ENCODE assay signal across 20 cellular contexts in the genomic region with DNA sequence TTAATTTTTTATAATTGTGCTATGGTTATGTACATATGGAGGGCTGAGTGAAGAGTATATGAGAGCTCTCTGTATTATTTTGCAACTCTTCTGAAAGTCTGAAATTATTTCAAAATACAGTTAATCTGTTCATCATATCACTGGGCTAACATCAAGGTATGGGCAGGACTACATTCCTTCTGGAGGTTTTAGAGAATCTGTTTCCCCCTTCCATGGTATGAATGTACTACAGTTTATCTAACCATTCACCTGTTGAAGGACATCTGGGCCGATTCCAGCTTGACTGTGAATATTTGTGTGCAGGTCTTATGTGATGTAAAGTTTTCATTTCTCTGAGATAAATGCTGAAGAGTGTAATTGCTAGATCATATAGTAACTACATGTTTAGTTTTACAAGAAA. TPM values are rescaled to one million over a fixed set of nuclear protein-coding genes. Genes with fewer than 3 reads are reported as not detected.
DNase-seq lines count a peak whose midpoint lies in the region; ATAC-seq, FAIRE-seq and TF ChIP-seq lines count a peak whose summit lies in the region.
"Had no signal": no experiment of that assay in that cellular context is flagged by ENCODE, and none has a peak within 500 bp of the region (broad histone marks: within the 10 kb centered on the region; RNA-seq: fewer than 3 reads in every experiment).

No MANE protein-coding gene starts in this region.

- DNase-seq in MCF 10A (ENCODE audit: unreplicated experiment) (no peak), mammary epithelial cell (no peak), SK-N-MC (ENCODE audit: low read depth, low spot score) (no peak), keratinocyte (ENCODE audit: low read depth, low spot score) (no peak), T-helper 17 cell (no peak), GM12892 (ENCODE audit: insufficient read length) (no peak), body of pancreas (no peak)
- DNase-seq: AML-193; Caco-2; CD4-positive, alpha-beta T cell; DMS153; DMS79; GDM1; GOT3; H9; KG1 had no signal

- CTCF ChIA-PET in MCF 10A (lab: Yijun Ruan, JAX), result interaction anchor here (0.6 to 8.0 kb wide), 7 partner anchors 9 to 210 kb away, joined by 3 to 44 read pairs (median 3); partner anchors contain the start of gene STAG1
- CTCF ChIA-PET in mammary epithelial cell (lab: Charles Lee; ENCODE audit: low non-redundant PET), result no interaction called here

- FAIRE-seq in keratinocyte (lab: Jason Lieb, UNC) (no peak), GM12892 (lab: Jason Lieb, UNC) (no peak)
- FAIRE-seq: A549, GM19239 had no signal

- H3K4me2 ChIP-seq in mammary epithelial cell (ENCODE audit: insufficient read depth, low read depth, low read length) (no peak overlapping the region), keratinocyte (ENCODE audit: control insufficient read depth, extremely low read depth, insufficient read depth, low read depth, low read length) (peak overlapping the region; percentile 70)

- H3K9me3 Mint-ChIP-seq in MCF 10A (ENCODE audit: unreplicated experiment), result no peaks in the 10 kb centered on the region
- H3K9me3 Mint-ChIP-seq: CD4-positive, alpha-beta T cell had no signal

- H3K4me1 Mint-ChIP-seq in MCF 10A (ENCODE audit: insufficient read depth, unreplicated experiment), result peaks cover 19% of the 10 kb centered on the region
- peaks cover 9% of the 10 kb centered on the region for H3K4me1 Mint-ChIP-seq in T-helper 17 cell

- intact Hi-C loops in MCF 10A (cut with micrococcal nuclease), result no loop called here
- intact Hi-C loops in mammary epithelial cell (cut with micrococcal nuclease), result no loop called here
- intact Hi-C loops in body of pancreas (cut with DNase I), result no loop called here

- H3K4me1 ChIP-seq in mammary epithelial cell (ENCODE audit: insufficient read depth, low read length) (peaks cover 33% of the 10 kb centered on the region), keratinocyte (ENCODE audit: control insufficient read depth, extremely low read depth, insufficient read depth, low read length) (peaks cover 24% of the 10 kb centered on the region), body of pancreas (peaks cover 11% of the 10 kb centered on the region)

- no peaks in the 10 kb centered on the region for H3K9me3 ChIP-seq in mammary epithelial cell (replicated peaks; ENCODE audit: insufficient read depth, low read length)
- no peaks in the 10 kb centered on the region for H3K9me3 ChIP-seq in SK-N-MC (ENCODE audit: low read depth, low read length)
- no peaks in the 10 kb centered on the region for H3K9me3 ChIP-seq in keratinocyte (ENCODE audit: control insufficient read depth, low read depth, low read length)
- H3K9me3 ChIP-seq in T-helper 17 cell (ENCODE audit: control insufficient read depth, low read length, poor library complexity, severe bottlenecking), result no peaks in the 10 kb centered on the region
- no peaks in the 10 kb centered on the region for H3K9me3 ChIP-seq in body of pancreas
- H3K9me3 ChIP-seq: A549, Caco-2 had no signal

- peak overlapping the region; percentile 54 for H3K27ac Mint-ChIP-seq in MCF 10A (ENCODE audit: low read depth, unreplicated experiment)
- no peak overlapping the region for H3K27ac Mint-ChIP-seq in T-helper 17 cell
- H3K27ac Mint-ChIP-seq: CD4-positive, alpha-beta T cell; H9 had no signal

- TF ChIP-seq POLR2A in GM12892 (IDR thresholded peaks at IDR 0.05; ENCODE audit: low read depth, low read length) (no peak), body of pancreas (IDR thresholded peaks at IDR 0.05) (no peak)

- in situ Hi-C loops in mammary epithelial cell (cut with MboI; ENCODE audit: low sequenced_read_pairs in 2 of 2), result no loop called here

- TF ChIP-seq CTCF in MCF 10A (IDR thresholded peaks at IDR 0.05; ENCODE audit: unreplicated experiment) (no peak), mammary epithelial cell (conservative IDR thresholded peaks at IDR 0.05 in 1 of 2, IDR thresholded peaks at IDR 0.05 in 1 of 2; ENCODE audit: extremely low read depth in 1 of 2, insufficient read depth in 1 of 2, low read depth in 1 of 2, low read length in 2 of 2) (no peak), keratinocyte (optimal IDR thresholded peaks at IDR 0.05 in 1 of 3, IDR thresholded peaks at IDR 0.05 in 1 of 3, conservative IDR thresholded peaks at IDR 0.05 in 1 of 3; ENCODE audit: extremely low read depth in 1 of 3, insufficient read depth in 2 of 3, low read length in 3 of 3) (no peak), body of pancreas (IDR thresholded peaks at IDR 0.05) (no peak)

- H3K4me3 ChIP-seq in mammary epithelial cell (replicated peaks in 1 of 3; ENCODE audit: insufficient read depth in 1 of 3, low read depth in 2 of 3, low read length in 3 of 3), result no peak overlapping the region
- H3K4me3 ChIP-seq in SK-N-MC, result no peak overlapping the region
- H3K4me3 ChIP-seq in keratinocyte (ENCODE audit: control insufficient read depth in 2 of 3, extremely low read depth in 1 of 3, insufficient read depth in 2 of 3, low read depth in 1 of 3, low read length in 3 of 3), result peak overlapping the region in 2 of 3 experiments; percentile 25 to 38
- H3K4me3 ChIP-seq in body of pancreas, result no peak overlapping the region
- H3K4me3 ChIP-seq: A549 had no signal

- H3K36me3 Mint-ChIP-seq in MCF 10A (ENCODE audit: insufficient read depth, unreplicated experiment) (peaks cover 43% of the 10 kb centered on the region), T-helper 17 cell (ENCODE audit: low read depth) (no peaks in the 10 kb centered on the region)

- no peaks in the 10 kb centered on the region for H3K27me3 Mint-ChIP-seq in MCF 10A (ENCODE audit: insufficient read depth, unreplicated experiment)
- H3K27me3 Mint-ChIP-seq in T-helper 17 cell, result no peaks in the 10 kb centered on the region
- H3K27me3 Mint-ChIP-seq: CD4-positive, alpha-beta T cell had no signal

- peaks cover 31% of the 10 kb centered on the region for H3K79me2 ChIP-seq in mammary epithelial cell (ENCODE audit: insufficient read depth, low read length)
- H3K79me2 ChIP-seq in keratinocyte (ENCODE audit: control insufficient read depth, insufficient read depth, low read length), result peaks cover 32% of the 10 kb centered on the region

- POLR2A ChIA-PET in MCF 10A (lab: Yijun Ruan, JAX), result interaction anchor here (0.6 to 9.9 kb wide), 10 partner anchors 10 to 473 kb away, joined by 3 to 452 read pairs (median 58); partner anchors contain the start of genes NCK1 and STAG1

- peaks cover 5% of the 10 kb centered on the region for H3K36me3 ChIP-seq in mammary epithelial cell (ENCODE audit: insufficient read depth, low read length)
- no peaks in the 10 kb centered on the region for H3K36me3 ChIP-seq in SK-N-MC (ENCODE audit: insufficient read depth, low read length)
- H3K36me3 ChIP-seq in keratinocyte (ENCODE audit: control insufficient read depth in 2 of 2, extremely low read depth in 1 of 2, insufficient read depth in 2 of 2, low read length in 2 of 2), result peaks cover 0 to 15% of the 10 kb centered on the region in 2 experiments
- no peaks in the 10 kb centered on the region for H3K36me3 ChIP-seq in body of pancreas (replicated peaks in 1 of 2; ENCODE audit: insufficient read depth in 1 of 2, low read depth in 2 of 2)

- no peaks in the 10 kb centered on the region for H4K20me1 ChIP-seq in mammary epithelial cell (ENCODE audit: insufficient read depth, low read length)
- no peaks in the 10 kb centered on the region for H4K20me1 ChIP-seq in keratinocyte (ENCODE audit: control insufficient read depth, extremely low read depth, insufficient read depth, low read length)

- no peak overlapping the region for H2AFZ ChIP-seq in mammary epithelial cell (ENCODE audit: low read depth, low read length)
- H2AFZ ChIP-seq in keratinocyte (ENCODE audit: control insufficient read depth, low read length), result no peak overlapping the region

- 100% methylated on average over 1 of the region's 1 CpG for WGBS in mammary epithelial cell (ENCODE audit: low coverage, missing lambda C conversion rate)
- WGBS in body of pancreas, 2 donors, result 27 to 32% methylated on average over 1 of the region's 1 CpG

- H3K27ac ChIP-seq in mammary epithelial cell (ENCODE audit: insufficient read depth, low read depth, low read length) (no peak overlapping the region), SK-N-MC (0 out of 2 replicates have a peak overlapping the region, but pooled peaks have one; percentile 7), keratinocyte (ENCODE audit: control insufficient read depth, insufficient read depth, low read length) (peak overlapping the region; percentile 43), body of pancreas (no peak overlapping the region)
- H3K27ac ChIP-seq: 22Rv1, C4-2B had no signal

- H3K9ac ChIP-seq in mammary epithelial cell (ENCODE audit: insufficient read depth, low read length) (no peak overlapping the region), SK-N-MC (ENCODE audit: insufficient read length) (no peak overlapping the region), keratinocyte (ENCODE audit: control insufficient read depth, extremely low read depth, insufficient read depth, low read length) (no peak overlapping the region)

- H3K4me3 Mint-ChIP-seq in MCF 10A (ENCODE audit: unreplicated experiment), result peak overlapping the region; percentile 61
- H3K4me3 Mint-ChIP-seq in T-helper 17 cell, result no peak overlapping the region
- H3K4me3 Mint-ChIP-seq: CD4-positive, alpha-beta T cell; H9 had no signal

- ATAC-seq in T-helper 17 cell (no peak), body of pancreas (no peak)
- ATAC-seq: A549 had no signal

- no peaks in the 10 kb centered on the region for H3K9me1 ChIP-seq in keratinocyte (ENCODE audit: control insufficient read depth, extremely low read depth, insufficient read depth, low read length)

- H3K27me3 ChIP-seq in mammary epithelial cell (ENCODE audit: insufficient read depth, low read length) (no peaks in the 10 kb centered on the region), keratinocyte (ENCODE audit: control insufficient read depth, extremely low read depth, insufficient read depth, low read length) (no peaks in the 10 kb centered on the region), body of pancreas (no peaks in the 10 kb centered on the region)

- no TSS peak for BruUV-seq in MCF 10A (replicated peaks; lab: Mats Ljungman, UMichigan)
- BruUV-seq in mammary epithelial cell (replicated peaks; lab: Mats Ljungman, UMichigan), result no TSS peak

- dilution Hi-C loops in mammary epithelial cell (cut with HindIII; ENCODE audit: low sequenced_read_pairs) (no loop called here), keratinocyte (cut with MboI; ENCODE audit: extremely low pct_ligation_motif_present, low sequenced_read_pairs) (no loop called here)

RNA-seq across cellular contexts. Expression of gene IL20RB, which starts 5.2 kb away (rescaled TPM):
- total RNA-seq in MCF 10A (2022) (158 and 163 TPM in 2 replicates), mammary epithelial cell (10 to 100 TPM; 12.7 to 38.3 TPM), T-helper 17 cell (1 to 10 TPM; 3.2 to 4.2 TPM), body of pancreas (under 1 TPM in 1 of 2 donors, not detected in 1; 0.52 TPM)
- polyA plus RNA-seq in mammary epithelial cell (92.0 TPM), keratinocyte (192 to 319 TPM (median 239 TPM) in 3 replicates)
- polyA minus RNA-seq in mammary epithelial cell (68.1 TPM), keratinocyte (130 to 258 TPM (median 162 TPM) in 3 replicates)
- 184 TPM for polyA plus RNA-seq in keratinocyte (2011; ENCODE audit: low read depth)
- 225 and 262 TPM in 2 replicates for polyA plus RNA-seq in keratinocyte (2011; cell fraction: cytosol; rRNA removed)
- polyA plus RNA-seq in keratinocyte (2011; cell fraction: nucleus; rRNA removed), result 370 and 408 TPM in 2 replicates
- 146 and 323 TPM in 2 replicates for polyA plus RNA-seq in keratinocyte (2012; ENCODE audit: low replicate concordance)
- 91.5 TPM for polyA minus RNA-seq in keratinocyte (2011; cell fraction: cytosol; rRNA and poly(A)+ RNA removed)
- polyA minus RNA-seq in keratinocyte (2011; cell fraction: nucleus; rRNA and poly(A)+ RNA removed), result 103 and 179 TPM in 2 replicates
- polyA plus RNA-seq in GM12892 (2012; ENCODE audit: missing spikeins), result 0.95 TPM

Comparison
In these comparisons a context has a peak if more than half of its experiments do, and no peak if none do; other contexts are left out.
1. H3K27ac ChIP-seq: peak in SK-N-MC (single experiment) and keratinocyte (single experiment); none in mammary epithelial cell (single experiment) and body of pancreas (0 of 4).
2. H3K4me3 ChIP-seq: peak in keratinocyte (2 of 3); none in mammary epithelial cell (0 of 3), SK-N-MC (single experiment) and body of pancreas (0 of 2).